In genomic region chr2:179990676-179991317, GRCh38 we compare ENCODE assay signal across 20 cellular contexts. TPM values are rescaled to one million over a fixed set of nuclear protein-coding genes. Genes with fewer than 3 reads are reported as not detected.
DNase-seq lines count a peak whose midpoint lies in the region; ATAC-seq and TF ChIP-seq lines count a peak whose summit lies in the region.
"Had no signal": no experiment of that assay in that cellular context is flagged by ENCODE, and none has a peak within 500 bp of the region (broad histone marks: within the 10 kb centered on the region; RNA-seq: fewer than 3 reads in every experiment).

No MANE protein-coding gene starts in this region.

- no peak overlapping the region for H3K4me3 Mint-ChIP-seq in activated T-cell treated with anti-CD3 and anti-CD28 coated beads, Interleukin-2, amount 50 U/mL, for 24 hours
- H3K4me3 Mint-ChIP-seq in CD4-positive, alpha-beta memory T cell: peak overlapping the region in 2 of 8 donors; percentile 15 to 29
- no peak overlapping the region for H3K4me3 Mint-ChIP-seq in WTC11
- H3K4me3 Mint-ChIP-seq in naive thymus-derived CD8-positive, alpha-beta T cell: peak overlapping the region in 3 of 10 donors; percentile 0 to 1 (median 1)
- H3K4me3 Mint-ChIP-seq: T-helper 2 cell treated with Interferon-gamma antibody and Interleukin-4, amounts not matched to agents 5 μg/mL and 100 μg/mL, for 36 hours had no signal

- no peaks in the 10 kb centered on the region for H3K27me3 Mint-ChIP-seq in activated T-cell treated with anti-CD3 and anti-CD28 coated beads, Interleukin-2, amount 50 U/mL, for 24 hours
- no peaks in the 10 kb centered on the region for H3K27me3 Mint-ChIP-seq in CD4-positive, alpha-beta memory T cell
- H3K27me3 Mint-ChIP-seq in WTC11 (ENCODE audit: low read depth): no peaks in the 10 kb centered on the region
- no peaks in the 10 kb centered on the region for H3K27me3 Mint-ChIP-seq in naive thymus-derived CD8-positive, alpha-beta T cell

- H3K27ac ChIP-seq in CD4-positive, alpha-beta memory T cell (ENCODE audit: low read depth, low read length): no peak overlapping the region
- H3K27ac ChIP-seq: A549, BLaER1, colonic mucosa, sigmoid colon, SK-N-MC, VCaP had no signal

- CTCF ChIA-PET in CD4-positive, alpha-beta memory T cell (lab: Charles Lee; ENCODE audit: partially characterized antibody): no interaction called here
- CTCF ChIA-PET in WTC11 (lab: Charles Lee): interaction anchor here (0.6 to 1.8 kb wide), 4 partner anchors 66 to 87 kb away, joined by 3 to 7 read pairs (median 4); no protein-coding TSS in a partner anchor

- H3K4me1 ChIP-seq in CD4-positive, alpha-beta memory T cell (ENCODE audit: insufficient read depth, low read length): peaks cover 25% of the 10 kb centered on the region
- H3K4me1 ChIP-seq: A549, colonic mucosa, sigmoid colon had no signal

- H3K4me1 Mint-ChIP-seq in activated T-cell treated with anti-CD3 and anti-CD28 coated beads, Interleukin-2, amount 50 U/mL, for 24 hours (ENCODE audit: low read depth): peaks cover 50% of the 10 kb centered on the region
- peaks cover 31 to 46% (median 39%) of the 10 kb centered on the region in 4 donors for H3K4me1 Mint-ChIP-seq in CD4-positive, alpha-beta memory T cell
- peaks cover 34% of the 10 kb centered on the region for H3K4me1 Mint-ChIP-seq in WTC11
- H3K4me1 Mint-ChIP-seq in naive thymus-derived CD8-positive, alpha-beta T cell: peaks cover 19 to 49% (median 44%) of the 10 kb centered on the region in 4 donors

- no peaks in the 10 kb centered on the region for H3K9me3 Mint-ChIP-seq in activated T-cell treated with anti-CD3 and anti-CD28 coated beads, Interleukin-2, amount 50 U/mL, for 24 hours
- no peaks in the 10 kb centered on the region for H3K9me3 Mint-ChIP-seq in CD4-positive, alpha-beta memory T cell
- no peaks in the 10 kb centered on the region for H3K9me3 Mint-ChIP-seq in WTC11
- no peaks in the 10 kb centered on the region for H3K9me3 Mint-ChIP-seq in naive thymus-derived CD8-positive, alpha-beta T cell
- H3K9me3 Mint-ChIP-seq: T-helper 2 cell treated with Interferon-gamma antibody and Interleukin-4, amounts not matched to agents 5 μg/mL and 100 μg/mL, for 36 hours had no signal

- TF ChIP-seq CTCF in WTC11 (IDR thresholded peaks at IDR 0.05): no peak

- peak overlapping the region; percentile 73 for H3K27ac Mint-ChIP-seq in activated T-cell treated with anti-CD3 and anti-CD28 coated beads, Interleukin-2, amount 50 U/mL, for 24 hours
- H3K27ac Mint-ChIP-seq in CD4-positive, alpha-beta memory T cell: peak overlapping the region in 4 of 7 donors; percentile 1 to 39 (median 16)
- peak overlapping the region; percentile 63; the same call in 1 of the 2 replicates for H3K27ac Mint-ChIP-seq in WTC11
- H3K27ac Mint-ChIP-seq in naive thymus-derived CD8-positive, alpha-beta T cell: peak overlapping the region in 6 of 10 donors; percentile 1 to 69 (median 13)
- H3K27ac Mint-ChIP-seq: T-helper 2 cell treated with Interferon-gamma antibody and Interleukin-4, amounts not matched to agents 5 μg/mL and 100 μg/mL, for 36 hours had no signal

- peaks cover 74% of the 10 kb centered on the region for H3K36me3 Mint-ChIP-seq in activated T-cell treated with anti-CD3 and anti-CD28 coated beads, Interleukin-2, amount 50 U/mL, for 24 hours (ENCODE audit: low read depth)
- peaks cover 47 to 57% of the 10 kb centered on the region in 2 donors for H3K36me3 Mint-ChIP-seq in CD4-positive, alpha-beta memory T cell
- peaks cover 23% of the 10 kb centered on the region for H3K36me3 Mint-ChIP-seq in WTC11
- H3K36me3 Mint-ChIP-seq in naive thymus-derived CD8-positive, alpha-beta T cell: peaks cover 16 to 68% (median 26%) of the 10 kb centered on the region in 3 donors

- intact Hi-C loops in CD4-positive, alpha-beta memory T cell (cut with micrococcal nuclease): no loop called here

- ATAC-seq in WTC11: no peak
- ATAC-seq in naive thymus-derived CD8-positive, alpha-beta T cell: no peak

- peaks cover 37% of the 10 kb centered on the region for H3K36me3 ChIP-seq in CD4-positive, alpha-beta memory T cell (ENCODE audit: insufficient read depth, low read length)
- H3K36me3 ChIP-seq: colonic mucosa had no signal

- H3K9me3 ChIP-seq in CD4-positive, alpha-beta memory T cell (ENCODE audit: control insufficient read depth in 1 of 2, low read length in 2 of 2): no peaks in the 10 kb centered on the region
- H3K9me3 ChIP-seq: A549, BLaER1, colonic mucosa, sigmoid colon had no signal

- POLR2A ChIA-PET in CD4-positive, alpha-beta memory T cell (lab: Charles Lee; ENCODE audit: partially characterized antibody): no interaction called here
- POLR2A ChIA-PET in WTC11 (lab: Charles Lee): no interaction called here
- POLR2A ChIA-PET in naive thymus-derived CD8-positive, alpha-beta T cell (lab: Charles Lee): interaction anchor here (0.7 kb wide), 1 partner anchor 564 kb away, joined by 3 read pairs; no protein-coding TSS in a partner anchor

- no peak overlapping the region for H3K4me3 ChIP-seq in CD4-positive, alpha-beta memory T cell (ENCODE audit: low read length in 2 of 2)
- H3K4me3 ChIP-seq: A549, BLaER1, colonic mucosa, sigmoid colon, SK-N-MC had no signal

- no peak for DNase-seq in activated T-cell treated with anti-CD3 and anti-CD28 coated beads, Interleukin-2, amount 50 U/mL, for 24 hours
- DNase-seq in activated T-cell treated with anti-CD3 and anti-CD28 coated beads, Interleukin-2, amount 50 U/mL, for 1 hour: no peak
- DNase-seq in CD4-positive, alpha-beta memory T cell: no peak
- DNase-seq in WTC11 (ENCODE audit: low spot score): no peak
- DNase-seq in naive thymus-derived CD8-positive, alpha-beta T cell: no peak
- DNase-seq in NCI-H82 (lab: John Stamatoyannopoulos, UW): no peak
- DNase-seq in DMS 273 treated with DMSO at 0.1 percent for 48 hours (lab: John Stamatoyannopoulos, UW): no peak
- no peak for DNase-seq in NOMO-1 (lab: John Stamatoyannopoulos, UW; ENCODE audit: unreplicated experiment in 2 of 2)
- DNase-seq: colonic mucosa; GOT3; MM.1S; NCI-H1436; NCI-H524 treated with DMSO at 0.1 percent for 48 hours; sigmoid colon; stimulated activated CD8-positive, alpha-beta memory T cell treated with anti-CD3 and anti-CD28 coated beads, Interleukin-4, amount 100 ng/mL, for 48 hours had no signal

- H3K27me3 ChIP-seq in CD4-positive, alpha-beta memory T cell (ENCODE audit: insufficient read depth, low read length): no peaks in the 10 kb centered on the region
- H3K27me3 ChIP-seq: BLaER1, colonic mucosa, sigmoid colon had no signal

TF ChIP-seq in WTC11, 78 proteins besides CTCF, POLR2A, EP300 and RAD21 (continues in another document):
- TF ChIP-seq NR2C2 (CRISPR knock-in tag; IDR thresholded peaks at IDR 0.05) (no peak), PREB (CRISPR knock-in tag; IDR thresholded peaks at IDR 0.05; ENCODE audit: borderline replicate concordance) (no peak), ZBTB43 (CRISPR knock-in tag; IDR thresholded peaks at IDR 0.05) (no peak), NR1H2 (CRISPR knock-in tag; IDR thresholded peaks at IDR 0.05) (no peak), ETV6 (CRISPR knock-in tag; IDR thresholded peaks at IDR 0.05) (no peak), SMAD4 (CRISPR knock-in tag; IDR thresholded peaks at IDR 0.05) (no peak), PRDM15 (CRISPR knock-in tag; IDR thresholded peaks at IDR 0.05) (no peak)

RNA-seq across cellular contexts. Expression of gene CWC22, which starts 16.3 kb away (rescaled TPM):
- 10 to 100 TPM; 28.9 to 31.1 TPM for total RNA-seq in CD4-positive, alpha-beta memory T cell
- polyA plus RNA-seq in CD4-positive, alpha-beta memory T cell: 10 to 100 TPM; 18.1 to 27.5 TPM
- total RNA-seq in WTC11 (2021): 27.5 to 28.7 TPM (median 28.4 TPM) in 3 replicates
- total RNA-seq in naive thymus-derived CD8-positive, alpha-beta T cell: 10 to 100 TPM; 31.3 to 31.4 TPM
- polyA plus RNA-seq in naive thymus-derived CD8-positive, alpha-beta T cell: 10 to 100 TPM; 18.9 to 34.4 (median 25.9) TPM

Comparison
In these comparisons a context has a peak if more than half of its experiments do, and no peak if none do; other contexts are left out.
1. H3K27ac Mint-ChIP-seq: peak in every context shown above with its lines; median percentile 73 in activated T-cell treated with anti-CD3 and anti-CD28 coated beads, Interleukin-2, amount 50 U/mL, for 24 hours; 63 in WTC11; 16 in CD4-positive, alpha-beta memory T cell; 13 in naive thymus-derived CD8-positive, alpha-beta T cell.